In genomic region chr3:191728186-191728585, GRCh38 we compare ENCODE assay signal across 4 cellular contexts.
TF ChIP-seq lines count a peak whose summit lies in the region.

No MANE protein-coding gene starts in this region.

TF ChIP-seq in HepG2, 621 proteins besides CTCF, POLR2A, EP300 and RAD21:
- TF ChIP-seq NFE2L2 (IDR thresholded peaks at IDR 0.05; ENCODE audit: low read length) (peak; percentile 81), RFX1 (IDR thresholded peaks at IDR 0.05) (no peak), MAFF (IDR thresholded peaks at IDR 0.05; ENCODE audit: low read depth, low read length) (peak; percentile 85), ZNF761 (CRISPR knock-in tag; conservative IDR thresholded peaks at IDR 0.05) (no peak), MAFK (conservative IDR thresholded peaks at IDR 0.05 in 1 of 2, IDR thresholded peaks at IDR 0.05 in 1 of 2; ENCODE audit: low read length in 2 of 2) (peak; percentile 88 to 91)

TF ChIP-seq in A549, 52 proteins besides CTCF, POLR2A, EP300 and RAD21:
- TF ChIP-seq MAFK (IDR thresholded peaks at IDR 0.05; ENCODE audit: partially characterized antibody) (peak; percentile 78), ZC3H11A (IDR thresholded peaks at IDR 0.05) (no peak), NFE2L2 (conservative IDR thresholded peaks at IDR 0.05; ENCODE audit: low read length) (peak; percentile 72)

TF ChIP-seq in IMR-90, 13 proteins besides CTCF, POLR2A, EP300 and RAD21:
- TF ChIP-seq CEBPB (IDR thresholded peaks at IDR 0.05; ENCODE audit: low read depth, low read length) (no peak), MAFK (IDR thresholded peaks at IDR 0.05; ENCODE audit: low read depth, low read length) (peak; percentile 73), NFE2L2 (IDR thresholded peaks at IDR 0.05; ENCODE audit: low read depth, low read length) (peak; percentile 89)

TF ChIP-seq in K562, 482 proteins besides CTCF, POLR2A, EP300 and RAD21:
- TF ChIP-seq MAFF (IDR thresholded peaks at IDR 0.05; ENCODE audit: low read length) (peak; percentile 37; the same call in 1 of the 2 replicates), RNF2 (IDR thresholded peaks at IDR 0.05) (no peak), ZKSCAN1 (IDR thresholded peaks at IDR 0.05; ENCODE audit: low read depth, low read length) (no peak), NFE2L1 (tag; IDR thresholded peaks at IDR 0.05; ENCODE audit: borderline replicate concordance, low read depth) (peak; percentile 8; the same call in 1 of the 2 replicates), JUN (IDR thresholded peaks at IDR 0.05; ENCODE audit: borderline replicate concordance, low read depth, low read length) (no peak), JUN (CRISPR knock-in tag; IDR thresholded peaks at IDR 0.05; ENCODE audit: borderline replicate concordance) (no peak), ZNF41 (CRISPR knock-in tag; conservative IDR thresholded peaks at IDR 0.05) (no peak), ZNF316 (IDR thresholded peaks at IDR 0.05) (peak; percentile 52), TEAD2 (tag; IDR thresholded peaks at IDR 0.05) (no peak), ZNF511 (CRISPR knock-in tag; IDR thresholded peaks at IDR 0.05) (no peak), FOXK1 (CRISPR knock-in tag; IDR thresholded peaks at IDR 0.05; ENCODE audit: borderline replicate concordance) (no peak), MAZ (CRISPR knock-in tag; conservative IDR thresholded peaks at IDR 0.05 in 1 of 2, IDR thresholded peaks at IDR 0.05 in 1 of 2) (no peak), SFPQ (IDR thresholded peaks at IDR 0.05; ENCODE audit: low read depth, low read length) (no peak), MAFG (tag; conservative IDR thresholded peaks at IDR 0.05) (peak; percentile 62; the same call in 1 of the 2 replicates), USF1 (CRISPR knock-in tag; IDR thresholded peaks at IDR 0.05) (no peak), ZNF121 (CRISPR knock-in tag; conservative IDR thresholded peaks at IDR 0.05) (no peak)
